ENCODE assay signal across 1 cellular context in genomic region chr10:87506988-87507387, GRCh38.
TF ChIP-seq lines count a peak whose summit lies in the region.

No MANE protein-coding gene starts in this region.

TF ChIP-seq in WTC11, 78 proteins besides CTCF, POLR2A, EP300 and RAD21 (continued from another document):
- TF ChIP-seq ZSCAN18 (CRISPR knock-in tag; IDR thresholded peaks at IDR 0.05) (no peak), SOX15 (CRISPR knock-in tag; IDR thresholded peaks at IDR 0.05) (no peak), HMGXB4 (CRISPR knock-in tag; IDR thresholded peaks at IDR 0.05) (no peak)
